20 cellular contexts compared by ENCODE assay signal in the genomic region with DNA sequence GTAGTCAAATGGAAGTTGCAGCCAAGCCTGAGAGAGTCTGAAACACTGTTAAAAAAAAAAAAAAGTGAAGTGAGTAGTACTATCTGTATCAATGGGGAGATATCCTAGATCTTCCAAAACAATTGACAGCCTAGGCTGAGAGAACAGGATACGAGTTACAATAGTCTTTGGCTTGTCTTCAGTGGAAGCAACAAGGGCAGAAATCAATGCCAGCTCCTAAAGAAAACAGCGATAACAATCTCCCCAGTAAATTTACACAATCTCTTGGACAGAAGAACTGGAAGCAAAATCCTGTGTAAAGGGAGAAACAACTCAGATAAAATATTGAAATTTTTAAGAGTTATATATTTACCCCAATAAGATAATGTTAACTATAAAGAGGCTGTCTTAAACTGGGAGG.
DNase-seq lines count a peak whose midpoint lies in the region; ATAC-seq and TF ChIP-seq lines count a peak whose summit lies in the region.
"Had no signal": no experiment of that assay in that cellular context is flagged by ENCODE, and none has a peak within 500 bp of the region (broad histone marks: within the 10 kb centered on the region; RNA-seq: fewer than 3 reads in every experiment).

No MANE protein-coding gene starts in this region.

- H3K9me3 Mint-ChIP-seq in WTC11 (no peaks in the 10 kb centered on the region), neural progenitor cell (peaks cover 10% of the 10 kb centered on the region)
- H3K9me3 Mint-ChIP-seq in activated naive CD4-positive, alpha-beta T cell treated with anti-CD3 and anti-CD28 coated beads, Interleukin-2, amount 50 U/mL, for 72 hours: peaks cover 5 to 18% of the 10 kb centered on the region in 2 donors

- no peak for TF ChIP-seq POLR2A in tibial nerve (IDR thresholded peaks at IDR 0.05)

- peak; percentile 22; the same call in 1 of the 2 replicates for ATAC-seq in WTC11
- no peak for ATAC-seq in GM19351 (IDR thresholded peaks at IDR 0.05; ENCODE audit: unreplicated experiment)
- no peak for ATAC-seq in activated naive CD4-positive, alpha-beta T cell treated with anti-CD3 and anti-CD28 coated beads, Interleukin-2, amount 50 U/mL, for 72 hours
- ATAC-seq: GM12878 had no signal

- H3K27ac Mint-ChIP-seq in WTC11 (no peak overlapping the region), neural progenitor cell (peak overlapping the region; percentile 68)
- H3K27ac Mint-ChIP-seq in activated naive CD4-positive, alpha-beta T cell treated with anti-CD3 and anti-CD28 coated beads, Interleukin-2, amount 50 U/mL, for 72 hours: no peak overlapping the region
- H3K27ac Mint-ChIP-seq: B cell; CD4-positive, CD25-positive, alpha-beta regulatory T cell; CD8-positive, alpha-beta memory T cell had no signal

- H3K9me3 ChIP-seq in neural progenitor cell (ENCODE audit: low read depth) (no peaks in the 10 kb centered on the region), tibial nerve (no peaks in the 10 kb centered on the region)
- H3K9me3 ChIP-seq: BLaER1 treated with 17β-estradiol and CSF1 and Interleukin-3, amounts not matched to agents 10 nM and 100 nM; HAP-1 had no signal

- 52 to 57% methylated on average over 2 of the region's 2 CpGs for WGBS in tibial nerve, 2 donors

- no peaks in the 10 kb centered on the region for H3K27me3 ChIP-seq in neural progenitor cell
- no peaks in the 10 kb centered on the region for H3K27me3 ChIP-seq in tibial nerve
- H3K27me3 ChIP-seq: BLaER1 treated with 17β-estradiol and CSF1 and Interleukin-3, amounts not matched to agents 10 nM and 100 nM had no signal

- no peak for TF ChIP-seq CTCF in 22Rv1 (IDR thresholded peaks at IDR 0.05)
- no peak for TF ChIP-seq CTCF in LNCaP clone FGC (IDR thresholded peaks at IDR 0.05; ENCODE audit: control insufficient read depth, extremely low read depth, insufficient read depth)
- no peak for TF ChIP-seq CTCF in WTC11 (IDR thresholded peaks at IDR 0.05)
- no peak for TF ChIP-seq CTCF in neural progenitor cell (IDR thresholded peaks at IDR 0.05)
- no peak for TF ChIP-seq CTCF in tibial nerve (IDR thresholded peaks at IDR 0.05)

- no peaks in the 10 kb centered on the region for H3F3A ChIP-seq in neural progenitor cell (ENCODE audit: low read depth)

- TF ChIP-seq EP300 in tibial nerve (IDR thresholded peaks at IDR 0.05): no peak

- H2AFZ ChIP-seq in neural progenitor cell (replicated peaks): no peak overlapping the region
- H2AFZ ChIP-seq: GM23248 had no signal

- no peaks in the 10 kb centered on the region for H3K27me3 Mint-ChIP-seq in WTC11 (ENCODE audit: low read depth)
- peaks cover 4% of the 10 kb centered on the region for H3K27me3 Mint-ChIP-seq in neural progenitor cell (ENCODE audit: insufficient read depth, low read depth)
- H3K27me3 Mint-ChIP-seq: B cell; CD4-positive, CD25-positive, alpha-beta regulatory T cell; CD8-positive, alpha-beta memory T cell had no signal

- no peak overlapping the region for H3K9ac ChIP-seq in neural progenitor cell
- H3K9ac ChIP-seq: BLaER1 treated with 17β-estradiol and CSF1 and Interleukin-3, amounts not matched to agents 10 nM and 100 nM; GM23248 had no signal

- no peaks in the 10 kb centered on the region for H4K20me1 ChIP-seq in neural progenitor cell (ENCODE audit: low read depth)
- H4K20me1 ChIP-seq: BLaER1 treated with 17β-estradiol and CSF1 and Interleukin-3, amounts not matched to agents 10 nM and 100 nM had no signal

- POLR2A ChIA-PET in WTC11 (lab: Charles Lee): no interaction called here

- H3K27ac ChIP-seq in 22Rv1: peak overlapping the region; percentile 62
- no peak overlapping the region for H3K27ac ChIP-seq in neural progenitor cell
- H3K27ac ChIP-seq in tibial nerve: no peak overlapping the region
- H3K27ac ChIP-seq: BLaER1 treated with 17β-estradiol and CSF1 and Interleukin-3, amounts not matched to agents 10 nM and 100 nM; GM23248 had no signal

- peaks cover 48% of the 10 kb centered on the region for H3K4me1 Mint-ChIP-seq in WTC11
- H3K4me1 Mint-ChIP-seq in neural progenitor cell: peaks cover 39% of the 10 kb centered on the region
- H3K4me1 Mint-ChIP-seq: B cell; CD4-positive, CD25-positive, alpha-beta regulatory T cell; CD8-positive, alpha-beta memory T cell had no signal

- H3K36me3 Mint-ChIP-seq in WTC11 (no peaks in the 10 kb centered on the region), neural progenitor cell (no peaks in the 10 kb centered on the region)
- H3K36me3 Mint-ChIP-seq in activated naive CD4-positive, alpha-beta T cell treated with anti-CD3 and anti-CD28 coated beads, Interleukin-2, amount 50 U/mL, for 72 hours: no peaks in the 10 kb centered on the region
- H3K36me3 Mint-ChIP-seq: CD4-positive, CD25-positive, alpha-beta regulatory T cell; CD8-positive, alpha-beta memory T cell had no signal

- peak; percentile 74 for DNase-seq in LNCaP clone FGC (ENCODE audit: low read depth)
- no peak for DNase-seq in WTC11 (ENCODE audit: low spot score)
- no peak for DNase-seq in neural progenitor cell (ENCODE audit: low spot score)
- no peak for DNase-seq in NCI-H1694 (lab: John Stamatoyannopoulos, UW)
- DNase-seq in tibial nerve (ENCODE audit: low spot score in 2 of 2): no peak
- no peak for DNase-seq in activated naive CD4-positive, alpha-beta T cell treated with anti-CD3 and anti-CD28 coated beads, Interleukin-2, amount 50 U/mL, for 72 hours (ENCODE audit: low spot score in 2 of 2)
- DNase-seq: CD4-positive, CD25-positive, alpha-beta regulatory T cell; CD8-positive, alpha-beta memory T cell; COR-L47; DMS 273 treated with DMSO at 0.1 percent for 48 hours; DMS53; DND-41; EL; GM23248 had no signal

- no peak overlapping the region for H3K4me3 Mint-ChIP-seq in WTC11
- no peak overlapping the region for H3K4me3 Mint-ChIP-seq in neural progenitor cell
- H3K4me3 Mint-ChIP-seq: B cell; CD4-positive, CD25-positive, alpha-beta regulatory T cell; CD8-positive, alpha-beta memory T cell had no signal

- H3K4me2 ChIP-seq in neural progenitor cell: no peak overlapping the region
- H3K4me2 ChIP-seq: BLaER1 treated with 17β-estradiol and CSF1 and Interleukin-3, amounts not matched to agents 10 nM and 100 nM had no signal

- H3K4me1 ChIP-seq in neural progenitor cell (peaks cover 24% of the 10 kb centered on the region), tibial nerve (peaks cover 0 to 4% (median 0%) of the 10 kb centered on the region in 4 donors)
- H3K4me1 ChIP-seq: HAP-1 had no signal

- H3K4me3 ChIP-seq in LNCaP clone FGC (ENCODE audit: low read depth, low read length) (no peak overlapping the region), neural progenitor cell (no peak overlapping the region), tibial nerve (no peak overlapping the region)
- H3K4me3 ChIP-seq: BLaER1 treated with 17β-estradiol and CSF1 and Interleukin-3, amounts not matched to agents 10 nM and 100 nM; GM12878; GM23248; HAP-1 had no signal

- no peaks in the 10 kb centered on the region for H3K79me2 ChIP-seq in neural progenitor cell (ENCODE audit: low read depth)

- H3K36me3 ChIP-seq in neural progenitor cell (no peaks in the 10 kb centered on the region), tibial nerve (no peaks in the 10 kb centered on the region)
- H3K36me3 ChIP-seq: BLaER1 treated with 17β-estradiol and CSF1 and Interleukin-3, amounts not matched to agents 10 nM and 100 nM; HAP-1 had no signal

- CTCF ChIA-PET in WTC11 (lab: Charles Lee): no interaction called here

TF ChIP-seq in WTC11, 78 proteins besides CTCF, POLR2A, EP300 and RAD21:
- TF ChIP-seq NR3C1 (CRISPR knock-in tag; conservative IDR thresholded peaks at IDR 0.05; ENCODE audit: low read depth) (no peak), SMAD4 (CRISPR knock-in tag; IDR thresholded peaks at IDR 0.05) (no peak), FOXK1 (CRISPR knock-in tag; IDR thresholded peaks at IDR 0.05) (no peak), HMGA2 (CRISPR knock-in tag; IDR thresholded peaks at IDR 0.05) (no peak), FOXP1 (CRISPR knock-in tag; IDR thresholded peaks at IDR 0.05; ENCODE audit: borderline replicate concordance) (no peak)
- TF ChIP-seq, protein P1, sequence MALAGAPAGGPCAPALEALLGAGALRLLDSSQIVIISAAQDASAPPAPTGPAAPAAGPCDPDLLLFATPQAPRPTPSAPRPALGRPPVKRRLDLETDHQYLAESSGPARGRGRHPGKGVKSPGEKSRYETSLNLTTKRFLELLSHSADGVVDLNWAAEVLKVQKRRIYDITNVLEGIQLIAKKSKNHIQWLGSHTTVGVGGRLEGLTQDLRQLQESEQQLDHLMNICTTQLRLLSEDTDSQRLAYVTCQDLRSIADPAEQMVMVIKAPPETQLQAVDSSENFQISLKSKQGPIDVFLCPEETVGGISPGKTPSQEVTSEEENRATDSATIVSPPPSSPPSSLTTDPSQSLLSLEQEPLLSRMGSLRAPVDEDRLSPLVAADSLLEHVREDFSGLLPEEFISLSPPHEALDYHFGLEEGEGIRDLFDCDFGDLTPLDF (CRISPR knock-in tag; IDR thresholded peaks at IDR 0.05): no peak
